Comparison of ENCODE assay signal across 15 cellular contexts in the genomic region with DNA sequence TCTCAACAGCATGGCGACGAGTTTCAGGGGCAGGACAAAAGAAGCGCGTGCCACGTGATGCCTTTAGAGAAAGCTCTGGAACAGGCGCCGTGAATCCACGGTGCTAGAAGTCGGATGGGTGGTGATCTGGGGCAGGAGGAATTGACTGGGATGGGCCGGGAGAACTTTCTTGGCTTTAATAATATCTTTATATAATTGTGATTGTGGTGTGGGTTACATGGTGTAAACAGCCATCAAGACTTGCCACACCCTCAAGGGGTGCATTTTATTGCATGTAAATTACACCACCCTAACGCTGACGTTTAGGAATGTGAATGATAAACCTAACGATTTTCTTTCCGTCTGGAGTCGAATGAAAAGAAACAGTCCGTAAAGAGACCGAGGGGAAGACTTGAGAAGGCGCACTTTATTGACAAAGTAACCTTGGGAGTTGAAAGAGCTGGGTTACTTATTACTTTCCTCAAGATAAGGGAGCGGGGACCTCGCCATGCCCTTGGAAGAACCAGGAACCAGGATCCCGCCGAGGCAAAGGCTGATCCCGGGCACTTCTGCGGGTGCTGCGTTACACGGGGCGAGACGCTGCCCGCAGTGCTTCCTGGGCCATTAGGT. TPM values are rescaled to one million over a fixed set of nuclear protein-coding genes. Genes with fewer than 3 reads are reported as not detected.
DNase-seq lines count a peak whose midpoint lies in the region; ATAC-seq and TF ChIP-seq lines count a peak whose summit lies in the region.
"Had no signal": no experiment of that assay in that cellular context is flagged by ENCODE, and none has a peak within 500 bp of the region (broad histone marks: within the 10 kb centered on the region; RNA-seq: fewer than 3 reads in every experiment).

No MANE protein-coding gene starts in this region.

- H3K4me1 Mint-ChIP-seq in natural killer cell, result peaks cover 0 to 16% of the 10 kb centered on the region in 2 donors
- peaks cover 5 to 8% of the 10 kb centered on the region in 2 donors for H3K4me1 Mint-ChIP-seq in natural killer cell treated with Interleukin-12 subunit alpha and Interleukin-12 subunit beta and Interleukin-15 and Interleukin-18, amount 100 ng/mL, for 72 hours (ENCODE audit: low read depth in 2 of 2)

- H3K4me3 ChIP-seq in liver (ENCODE audit: low read depth in 1 of 3, low read length in 3 of 3), result peak overlapping the region in 1 of 3 donors; percentile 26
- H3K4me3 ChIP-seq: SJSA1, thyroid gland had no signal

- no peak overlapping the region for H3K27ac Mint-ChIP-seq in natural killer cell
- H3K27ac Mint-ChIP-seq in natural killer cell treated with Interleukin-12 subunit alpha and Interleukin-12 subunit beta and Interleukin-15 and Interleukin-18, amount 100 ng/mL, for 72 hours, result no peak overlapping the region
- H3K27ac Mint-ChIP-seq: activated CD8-positive, alpha-beta T cell treated with anti-CD3 and anti-CD28 coated beads for 36 hours had no signal

- H3K36me3 ChIP-seq in liver (ENCODE audit: control insufficient read depth in 4 of 4, insufficient read depth in 3 of 4, low read depth in 1 of 4, low read length in 3 of 4), result no peaks in the 10 kb centered on the region
- H3K36me3 ChIP-seq: brain microvascular endothelial cell, SJSA1, thyroid gland had no signal

- no peak for TF ChIP-seq RAD21 in liver (IDR thresholded peaks at IDR 0.05)

- H3K9ac ChIP-seq in liver (ENCODE audit: low read depth in 1 of 2, low read length in 2 of 2), result peak overlapping the region in 1 of 2 donors; percentile 42

- no peak for DNase-seq in natural killer cell
- no peak for DNase-seq in natural killer cell treated with Interleukin-12 subunit alpha and Interleukin-12 subunit beta and Interleukin-15 and Interleukin-18, amount 100 ng/mL, for 72 hours (ENCODE audit: low spot score)
- DNase-seq in NCI-H1436 (lab: John Stamatoyannopoulos, UW), result no peak
- no peak for DNase-seq in COLO668 (lab: John Stamatoyannopoulos, UW; ENCODE audit: unreplicated experiment)
- DNase-seq: activated effector memory CD4-positive, alpha-beta T cell treated with anti-CD3 and anti-CD28 coated beads, Interleukin-2, amount 50 U/mL, for 16 hours; DMS 273 treated with DMSO at 0.1 percent for 48 hours; NCI-H2081 treated with DMSO at 0.1 percent for 48 hours; thyroid gland had no signal

- peak overlapping the region; percentile 45 for H3K4me3 Mint-ChIP-seq in natural killer cell
- H3K4me3 Mint-ChIP-seq in natural killer cell treated with Interleukin-12 subunit alpha and Interleukin-12 subunit beta and Interleukin-15 and Interleukin-18, amount 100 ng/mL, for 72 hours, result no peak overlapping the region
- H3K4me3 Mint-ChIP-seq: activated CD8-positive, alpha-beta T cell treated with anti-CD3 and anti-CD28 coated beads for 36 hours had no signal

- peaks cover 3 to 34% (median 16%) of the 10 kb centered on the region in 4 donors for H3K4me1 ChIP-seq in liver (ENCODE audit: control insufficient read depth in 4 of 4, insufficient read depth in 4 of 4, low read length in 3 of 4)

- peaks cover 9 to 17% of the 10 kb centered on the region in 2 donors for H3K27me3 Mint-ChIP-seq in natural killer cell (ENCODE audit: low read depth in 2 of 2)
- H3K27me3 Mint-ChIP-seq in natural killer cell treated with Interleukin-12 subunit alpha and Interleukin-12 subunit beta and Interleukin-15 and Interleukin-18, amount 100 ng/mL, for 72 hours, result peaks cover 10 to 15% of the 10 kb centered on the region in 2 donors

- intact Hi-C loops in natural killer cell (cut with micrococcal nuclease), result loop anchor here (2.0 to 10.0 kb wide), 2 partner anchors 113 to 231 kb away; no protein-coding TSS in a partner anchor

- ATAC-seq in natural killer cell, result no peak
- ATAC-seq in natural killer cell treated with Interleukin-12 subunit alpha and Interleukin-12 subunit beta and Interleukin-15 and Interleukin-18, amount 100 ng/mL, for 72 hours, result no peak
- ATAC-seq in GM21717 (IDR thresholded peaks at IDR 0.05; ENCODE audit: unreplicated experiment), result no peak

- peak overlapping the region; percentile 26 to 34 for H3K27ac ChIP-seq in liver (ENCODE audit: low read depth in 1 of 2, low read length in 2 of 2)
- H3K27ac ChIP-seq: brain microvascular endothelial cell, SJSA1, thyroid gland had no signal

- no peaks in the 10 kb centered on the region for H3K9me3 ChIP-seq in liver (ENCODE audit: control insufficient read depth in 4 of 4, low read length in 3 of 4)
- H3K9me3 ChIP-seq: SJSA1, thyroid gland had no signal

- TF ChIP-seq CTCF in natural killer cell (IDR thresholded peaks at IDR 0.05) (no peak), liver (IDR thresholded peaks at IDR 0.05; ENCODE audit: low read depth, low read length, missing input control) (no peak)

- no peaks in the 10 kb centered on the region for H3K9me3 Mint-ChIP-seq in natural killer cell
- H3K9me3 Mint-ChIP-seq in natural killer cell treated with Interleukin-12 subunit alpha and Interleukin-12 subunit beta and Interleukin-15 and Interleukin-18, amount 100 ng/mL, for 72 hours, result no peaks in the 10 kb centered on the region
- H3K9me3 Mint-ChIP-seq: activated CD8-positive, alpha-beta T cell treated with anti-CD3 and anti-CD28 coated beads for 36 hours had no signal

- no peaks in the 10 kb centered on the region for H3K27me3 ChIP-seq in liver (ENCODE audit: control insufficient read depth in 4 of 4, insufficient read depth in 4 of 4, low read length in 3 of 4)
- H3K27me3 ChIP-seq: brain microvascular endothelial cell, thyroid gland had no signal

- no peaks in the 10 kb centered on the region for H3K36me3 Mint-ChIP-seq in natural killer cell
- no peaks in the 10 kb centered on the region for H3K36me3 Mint-ChIP-seq in natural killer cell treated with Interleukin-12 subunit alpha and Interleukin-12 subunit beta and Interleukin-15 and Interleukin-18, amount 100 ng/mL, for 72 hours

- WGBS in liver, result 45% methylated on average over 29 of the region's 29 CpGs

TF ChIP-seq in liver, 16 proteins besides CTCF, POLR2A, EP300 and RAD21 (continues in another document):
- no peak for TF ChIP-seq EGR1 (IDR thresholded peaks at IDR 0.05; ENCODE audit: low read depth in 2 of 2)
- TF ChIP-seq ZBTB33 (IDR thresholded peaks at IDR 0.05), result no peak
- TF ChIP-seq NR2F2 (IDR thresholded peaks at IDR 0.05), result no peak
- no peak for TF ChIP-seq HNF4A (conservative IDR thresholded peaks at IDR 0.05)
- no peak for TF ChIP-seq YY1 (IDR thresholded peaks at IDR 0.05)

RNA-seq across cellular contexts. Expression of gene NRARP, which starts 8.5 kb away (rescaled TPM):
- total RNA-seq in natural killer cell (1 to 10 TPM in 2 of 3 donors, under 1 TPM in 1; 0.88 to 2.3 (median 1.2) TPM), liver (1 to 10 TPM in 1 of 2 donors, under 1 TPM in 1; 0.93 to 1.3 TPM)
- total RNA-seq in natural killer cell treated with Interleukin-12 subunit alpha and Interleukin-12 subunit beta and Interleukin-15 and Interleukin-18, amount 100 ng/mL, for 72 hours, result 1 to 10 TPM in 1 of 2 donors, under 1 TPM in 1; 0.88 to 2.6 TPM
- polyA plus RNA-seq in liver, result under 1 TPM in 1 of 2 donors, not detected in 1; 0.48 TPM

RNA-seq across cellular contexts. Expression of gene TOR4A, which starts 16.1 kb away (rescaled TPM):
- total RNA-seq in natural killer cell (10 to 100 TPM; 16.3 to 24.6 (median 19.2) TPM), liver (1 to 10 TPM; 5.0 to 5.1 TPM)
- 10 to 100 TPM; 31.1 to 38.4 TPM for total RNA-seq in natural killer cell treated with Interleukin-12 subunit alpha and Interleukin-12 subunit beta and Interleukin-15 and Interleukin-18, amount 100 ng/mL, for 72 hours
- 1 to 10 TPM in 1 of 2 donors, under 1 TPM in 1; 0.35 to 3.6 TPM for polyA plus RNA-seq in liver

RNA-seq across cellular contexts. Expression of gene NELFB, which starts 38.5 kb away (rescaled TPM):
- total RNA-seq in natural killer cell, result 10 to 100 TPM; 42.9 to 53.8 (median 52.6) TPM
- total RNA-seq in natural killer cell treated with Interleukin-12 subunit alpha and Interleukin-12 subunit beta and Interleukin-15 and Interleukin-18, amount 100 ng/mL, for 72 hours, result 10 to 100 TPM; 58.8 to 90.3 TPM
- total RNA-seq in liver, result 10 to 100 TPM; 16.5 to 19.7 TPM
- 10 to 100 TPM in 1 of 2 donors, 1 to 10 TPM in 1; 4.7 to 24.6 TPM for polyA plus RNA-seq in liver

RNA-seq across cellular contexts. Expression of gene STPG3, which starts 42.5 kb away (rescaled TPM):
- total RNA-seq in natural killer cell (not detected), liver (not detected)
- total RNA-seq in natural killer cell treated with Interleukin-12 subunit alpha and Interleukin-12 subunit beta and Interleukin-15 and Interleukin-18, amount 100 ng/mL, for 72 hours, result not detected
- polyA plus RNA-seq in liver, result not detected
- total RNA-seq: activated CD8-positive, alpha-beta T cell treated with anti-CD3 and anti-CD28 coated beads for 36 hours; H7; mammary epithelial cell; SJSA1; thyroid gland had no signal
- polyA plus RNA-seq: mammary epithelial cell had no signal

RNA-seq across cellular contexts. Expression of gene TUBB4B, which starts 52.5 kb away (rescaled TPM):
- total RNA-seq in natural killer cell, result 100 to 1,000 TPM in 1 of 3 donors, 10 to 100 TPM in 2; 84.4 to 121 (median 93.9) TPM
- total RNA-seq in natural killer cell treated with Interleukin-12 subunit alpha and Interleukin-12 subunit beta and Interleukin-15 and Interleukin-18, amount 100 ng/mL, for 72 hours, result 100 to 1,000 TPM; 332 to 432 TPM
- 100 to 1,000 TPM; 179 to 191 TPM for total RNA-seq in liver
- 100 to 1,000 TPM; 173 to 199 TPM for polyA plus RNA-seq in liver
